8 cellular contexts compared by ENCODE assay signal in the genomic region with DNA sequence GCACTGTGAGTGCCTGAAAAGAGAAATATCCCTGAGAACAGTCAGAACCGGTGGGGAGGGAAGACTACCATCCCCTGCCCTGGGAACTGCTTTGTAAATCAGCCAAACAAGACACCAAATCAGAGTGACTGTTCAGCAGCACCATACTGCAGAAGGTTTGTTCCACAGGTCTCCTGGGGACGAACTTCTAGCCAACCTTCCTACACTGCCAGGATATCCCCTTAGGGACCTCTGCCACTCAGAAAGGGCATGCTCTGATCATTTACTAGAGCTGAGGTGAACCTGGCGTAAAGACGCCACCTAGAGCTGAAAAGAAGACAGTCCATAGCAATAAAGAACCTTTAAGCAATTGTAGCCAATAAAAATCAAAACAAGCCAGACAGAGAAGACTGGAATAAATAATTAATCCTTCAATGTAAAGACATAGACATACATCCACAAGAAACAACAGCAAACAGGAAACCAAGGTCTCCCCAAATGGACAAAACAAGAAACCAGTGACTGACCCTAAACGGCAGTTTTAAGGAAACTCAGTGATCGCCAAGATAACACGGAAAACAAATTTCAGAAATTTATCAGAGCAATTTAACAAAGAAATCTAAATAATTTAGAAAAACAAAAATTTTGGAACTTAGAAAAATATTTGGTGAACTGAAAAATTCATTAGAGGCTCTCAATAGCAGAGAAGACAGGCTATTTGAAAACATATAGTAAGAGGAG.
DNase-seq lines count a peak whose midpoint lies in the region; ATAC-seq, FAIRE-seq and TF ChIP-seq lines count a peak whose summit lies in the region.

No MANE protein-coding gene starts in this region.

- CTCF ChIA-PET in activated CD4-positive, alpha-beta memory T cell treated with anti-CD3 and anti-CD28 coated beads, Interleukin-2, amount 10 ng/mL, durations not matched to agents 7 days and 5 days (lab: Charles Lee) = interaction anchor here (0.7 to 2.3 kb wide), 14 partner anchors 9 to 275 kb away, joined by 3 to 27 read pairs (median 10); a partner anchor contains a TSS

- H3K4me1 Mint-ChIP-seq in activated CD4-positive, alpha-beta memory T cell treated with anti-CD3 and anti-CD28 coated beads, Interleukin-2, amount 10 ng/mL, durations not matched to agents 7 days and 5 days = peaks cover 38% of the 10 kb centered on the region

- no peaks in the 10 kb centered on the region for H3K27me3 Mint-ChIP-seq in activated CD4-positive, alpha-beta memory T cell treated with anti-CD3 and anti-CD28 coated beads, Interleukin-2, amount 10 ng/mL, durations not matched to agents 7 days and 5 days

- peak; percentile 88 for FAIRE-seq in GM19239 (lab: Jason Lieb, UNC)

- TF ChIP-seq POLR2A in erythroblast (IDR thresholded peaks at IDR 0.05; ENCODE audit: low read length) = no peak

- DNase-seq in CD1c-positive myeloid dendritic cell (ENCODE audit: extremely low spot score) (peak; percentile 64), GM19239 (ENCODE audit: insufficient read length, low spot score) (peak; percentile 26), NCI-H774 (lab: John Stamatoyannopoulos, UW) (peak; percentile 77), erythroblast (lab: John Stamatoyannopoulos, UW) (peak; percentile 76 to 80), non-pigmented ciliary epithelial cell (ENCODE audit: low read depth) (peak; percentile 35), hippocampal formation (lab: John Stamatoyannopoulos, UW) (no peak)
- peak; percentile 64 for DNase-seq in activated CD4-positive, alpha-beta memory T cell treated with anti-CD3 and anti-CD28 coated beads, Interleukin-2, amount 10 ng/mL, durations not matched to agents 7 days and 5 days

- peak overlapping the region; percentile 76 for H3K4me3 Mint-ChIP-seq in activated CD4-positive, alpha-beta memory T cell treated with anti-CD3 and anti-CD28 coated beads, Interleukin-2, amount 10 ng/mL, durations not matched to agents 7 days and 5 days

- POLR2A ChIA-PET in activated CD4-positive, alpha-beta memory T cell treated with anti-CD3 and anti-CD28 coated beads, Interleukin-2, amount 10 ng/mL, durations not matched to agents 7 days and 5 days (lab: Charles Lee) = interaction anchor here (0.6 to 2.9 kb wide), 14 partner anchors 12 to 275 kb away, joined by 3 to 53 read pairs (median 12); a partner anchor contains a TSS

- peak; percentile 86 for ATAC-seq in HG03354 (IDR thresholded peaks at IDR 0.05; ENCODE audit: poor library complexity, severe bottlenecking, unreplicated experiment)

- H3K36me3 Mint-ChIP-seq in activated CD4-positive, alpha-beta memory T cell treated with anti-CD3 and anti-CD28 coated beads, Interleukin-2, amount 10 ng/mL, durations not matched to agents 7 days and 5 days (ENCODE audit: low read depth) = peaks cover 10% of the 10 kb centered on the region

- H3K9me3 Mint-ChIP-seq in activated CD4-positive, alpha-beta memory T cell treated with anti-CD3 and anti-CD28 coated beads, Interleukin-2, amount 10 ng/mL, durations not matched to agents 7 days and 5 days = peaks cover 8% of the 10 kb centered on the region

- peak overlapping the region; percentile 87 for H3K27ac Mint-ChIP-seq in activated CD4-positive, alpha-beta memory T cell treated with anti-CD3 and anti-CD28 coated beads, Interleukin-2, amount 10 ng/mL, durations not matched to agents 7 days and 5 days

Comparison
In these comparisons a context has a peak if more than half of its experiments do, and no peak if none do; other contexts are left out.
1. DNase-seq: peak in CD1c-positive myeloid dendritic cell (single experiment), GM19239 (single experiment), NCI-H774 (single experiment), activated CD4-positive, alpha-beta memory T cell treated with anti-CD3 and anti-CD28 coated beads, Interleukin-2, amount 10 ng/mL, durations not matched to agents 7 days and 5 days (single experiment), erythroblast (2 of 2) and non-pigmented ciliary epithelial cell (single experiment); none in hippocampal formation (0 of 2).